In the genomic region with DNA sequence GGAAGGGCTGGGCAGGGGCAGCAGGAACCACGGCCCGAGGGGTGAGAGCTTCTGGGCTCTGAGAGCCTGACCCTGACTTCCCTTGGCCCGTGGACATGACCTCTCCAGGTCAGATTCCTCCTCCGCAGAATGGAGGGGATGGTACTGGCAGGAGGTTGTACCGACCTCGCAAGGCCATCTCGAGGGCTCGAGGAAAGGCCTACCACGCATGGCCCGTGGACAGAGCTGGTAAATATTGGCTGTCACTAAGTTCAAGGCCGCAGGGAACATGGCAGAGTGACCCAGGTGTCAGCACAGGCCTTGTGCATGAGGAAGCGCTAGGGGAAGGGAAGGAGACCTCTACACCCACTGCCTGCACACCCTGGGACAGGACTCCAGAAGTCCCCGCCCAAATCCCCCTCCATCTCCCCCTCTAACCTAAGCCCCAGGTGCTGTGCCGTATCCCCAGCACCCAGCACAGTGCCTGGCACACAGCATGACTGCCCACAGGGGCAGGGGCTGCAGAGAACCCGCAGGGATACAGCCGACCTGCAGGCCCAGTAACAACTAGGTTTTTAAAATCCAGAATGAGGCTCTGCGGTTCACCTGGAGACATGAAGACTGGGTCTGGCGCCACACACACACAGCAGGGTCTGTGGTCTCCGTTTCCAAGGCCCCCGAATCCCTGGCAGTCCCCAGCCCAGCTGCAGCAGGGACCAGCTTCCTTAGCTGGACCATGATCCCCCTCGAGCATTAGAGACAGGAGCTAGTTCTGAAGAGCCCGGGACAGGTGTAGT, we compare ENCODE assay signal across 8 cellular contexts. TPM values are rescaled to one million over a fixed set of nuclear protein-coding genes. Genes with fewer than 3 reads are reported as not detected.
DNase-seq lines count a peak whose midpoint lies in the region; ATAC-seq and TF ChIP-seq lines count a peak whose summit lies in the region.

No MANE protein-coding gene starts in this region.

- no peak for TF ChIP-seq POLR2A in esophagus muscularis mucosa (IDR thresholded peaks at IDR 0.05; ENCODE audit: low read depth)

- ATAC-seq in CD4-positive, alpha-beta T cell (ENCODE audit: poor library complexity), result no peak
- ATAC-seq in omental fat pad (ENCODE audit: low FRiP score) (peak; percentile 34), HG03354 (IDR thresholded peaks at IDR 0.05; ENCODE audit: poor library complexity, severe bottlenecking, unreplicated experiment) (no peak)

- peak overlapping the region; percentile 30 for H3K4me3 Mint-ChIP-seq in CD4-positive, alpha-beta T cell
- no peak overlapping the region for H3K4me3 Mint-ChIP-seq in glutamatergic neuron (ENCODE audit: unreplicated experiment)

- TF ChIP-seq EP300 in esophagus muscularis mucosa (IDR thresholded peaks at IDR 0.05), result no peak

- H3K9me2 ChIP-seq in PC-9 (ENCODE audit: insufficient read depth), result no peaks in the 10 kb centered on the region

- TF ChIP-seq CTCF in CD4-positive, alpha-beta T cell (IDR thresholded peaks at IDR 0.05), result no peak
- TF ChIP-seq CTCF in PC-9 (conservative IDR thresholded peaks at IDR 0.05) (no peak), esophagus muscularis mucosa (IDR thresholded peaks at IDR 0.05) (no peak), omental fat pad (IDR thresholded peaks at IDR 0.05) (no peak), glutamatergic neuron (IDR thresholded peaks at IDR 0.05; ENCODE audit: partially characterized antibody, unreplicated experiment) (no peak)

- H3K4me3 ChIP-seq in PC-9, result no peak overlapping the region
- H3K4me3 ChIP-seq in esophagus muscularis mucosa, result peak overlapping the region in 2 of 4 donors; percentile 40 to 46

- 71% methylated on average over 14 of the region's 22 CpGs for WGBS in esophagus muscularis mucosa

- H3K9me3 Mint-ChIP-seq in CD4-positive, alpha-beta T cell, result no peaks in the 10 kb centered on the region
- H3K9me3 Mint-ChIP-seq in glutamatergic neuron (ENCODE audit: unreplicated experiment), result peaks cover 7% of the 10 kb centered on the region

- CTCF ChIA-PET in CD4-positive, alpha-beta T cell (lab: Charles Lee), result interaction anchor here (0.5 to 3.5 kb wide), 34 partner anchors 9 to 613 kb away, joined by 3 to 72 read pairs (median 4); a partner anchor contains a TSS
- CTCF ChIA-PET in PC-9 (lab: Charles Lee), result interaction anchor here (0.6 to 2.5 kb wide), 10 partner anchors 12 to 255 kb away, joined by 3 to 30 read pairs (median 6); no protein-coding TSS in a partner anchor

- BruUV-seq in PC-9 (replicated peaks; lab: Mats Ljungman, UMichigan), result no TSS peak

- peak overlapping the region; percentile 77 for H3K27ac Mint-ChIP-seq in CD4-positive, alpha-beta T cell
- no peak overlapping the region for H3K27ac Mint-ChIP-seq in glutamatergic neuron (ENCODE audit: unreplicated experiment)

- H3K9me3 ChIP-seq in CD4-positive, alpha-beta T cell (ENCODE audit: control insufficient read depth, low read length), result no peaks in the 10 kb centered on the region
- H3K9me3 ChIP-seq in PC-9 (ENCODE audit: insufficient read depth, low read depth), result no peaks in the 10 kb centered on the region
- H3K9me3 ChIP-seq in esophagus muscularis mucosa, result no peaks in the 10 kb centered on the region

- POLR2A ChIA-PET in CD4-positive, alpha-beta T cell (lab: Charles Lee), result interaction anchor here (0.5 to 5.2 kb wide), 37 partner anchors 10 to 1627 kb away, joined by 3 to 79 read pairs (median 5); a partner anchor contains a TSS
- POLR2A ChIA-PET in PC-9 (lab: Charles Lee; ENCODE audit: unreplicated experiment), result interaction anchor here (0.5 to 0.8 kb wide), 6 partner anchors 24 to 1076 kb away, joined by 3 to 36 read pairs (median 4); no protein-coding TSS in a partner anchor

- intact Hi-C loops in CD4-positive, alpha-beta T cell (cut with DNase I, micrococcal nuclease), result loop anchor here (1.0 to 10.0 kb wide), 20 partner anchors 16 to 808 kb away; a partner anchor contains a TSS
- intact Hi-C loops in PC-9 (cut with micrococcal nuclease; ENCODE audit: unreplicated experiment), result loop anchor here (1.0 to 10.0 kb wide), 11 partner anchors 56 to 608 kb away; a partner anchor contains a TSS
- intact Hi-C loops in esophagus muscularis mucosa (cut with DNase I), result loop anchor here (2.0 kb wide), 2 partner anchors 52 to 390 kb away; no protein-coding TSS in a partner anchor

- no peaks in the 10 kb centered on the region for H3K36me3 Mint-ChIP-seq in CD4-positive, alpha-beta T cell (ENCODE audit: low read depth)
- H3K36me3 Mint-ChIP-seq in glutamatergic neuron (ENCODE audit: unreplicated experiment), result peaks cover 10% of the 10 kb centered on the region

- peak overlapping the region; percentile 62 for H3K27ac ChIP-seq in CD4-positive, alpha-beta T cell (ENCODE audit: low read depth, low read length)
- peak overlapping the region; percentile 48 for H3K27ac ChIP-seq in PC-9
- peak overlapping the region; percentile 66 to 76 (median 72) for H3K27ac ChIP-seq in esophagus muscularis mucosa (replicated peaks in 1 of 4)

- H3K79me2 ChIP-seq in PC-9 (ENCODE audit: low read depth), result no peaks in the 10 kb centered on the region

- H3K27me3 Mint-ChIP-seq in CD4-positive, alpha-beta T cell, result no peaks in the 10 kb centered on the region
- H3K27me3 Mint-ChIP-seq in glutamatergic neuron (ENCODE audit: unreplicated experiment), result peaks cover 10% of the 10 kb centered on the region

- no peaks in the 10 kb centered on the region for H3K27me3 ChIP-seq in CD4-positive, alpha-beta T cell (ENCODE audit: control insufficient read depth, insufficient read depth, low read length)
- H3K27me3 ChIP-seq in PC-9 (ENCODE audit: insufficient read depth, low read depth), result no peaks in the 10 kb centered on the region
- peaks cover 0 to 29% (median 4%) of the 10 kb centered on the region in 4 donors for H3K27me3 ChIP-seq in esophagus muscularis mucosa

- peaks cover 44% of the 10 kb centered on the region for H3K4me1 Mint-ChIP-seq in CD4-positive, alpha-beta T cell (ENCODE audit: low read depth)
- H3K4me1 Mint-ChIP-seq in glutamatergic neuron (ENCODE audit: low read depth, unreplicated experiment), result no peaks in the 10 kb centered on the region

- H3K36me3 ChIP-seq in PC-9 (ENCODE audit: low read depth) (no peaks in the 10 kb centered on the region), esophagus muscularis mucosa (no peaks in the 10 kb centered on the region)

- H2AFZ ChIP-seq in PC-9, result no peak overlapping the region

- DNase-seq in CD4-positive, alpha-beta T cell, result no peak
- DNase-seq in PC-9, result peak in 1 of 2 experiments; percentile 37
- no peak for DNase-seq in esophagus muscularis mucosa (ENCODE audit: extremely low spot score)
- DNase-seq in omental fat pad (ENCODE audit: low spot score), result no peak
- no peak for DNase-seq in NCI-H2171 treated with DMSO at 0.1 percent for 48 hours (lab: John Stamatoyannopoulos, UW)
- DNase-seq in glutamatergic neuron, result no peak
- DNase-seq in D341Med (ENCODE audit: low spot score), result no peak

- H4K20me1 ChIP-seq in PC-9 (ENCODE audit: insufficient read depth), result no peaks in the 10 kb centered on the region

- peaks cover 34% of the 10 kb centered on the region for H3K4me1 ChIP-seq in PC-9 (replicated peaks; ENCODE audit: insufficient read depth)
- peaks cover 20 to 27% (median 26%) of the 10 kb centered on the region in 4 donors for H3K4me1 ChIP-seq in esophagus muscularis mucosa

- H3K4me2 ChIP-seq in PC-9, result peak overlapping the region; percentile 59; the same call in 1 of the 2 replicates

- H3F3A ChIP-seq in PC-9 (ENCODE audit: insufficient read depth, low read depth), result peaks cover 31% of the 10 kb centered on the region

RNA-seq across cellular contexts. Expression of a gene that starts 54.8 kb away (rescaled TPM):
- total RNA-seq in CD4-positive, alpha-beta T cell, result 100 to 1,000 TPM; 463 to 487 TPM
- total RNA-seq in PC-9 (2021) (301 and 401 TPM in 2 replicates), esophagus muscularis mucosa (100 to 1,000 TPM; 103 to 142 (median 131) TPM), omental fat pad (10 to 100 TPM; 73.7 to 90.5 (median 87.6) TPM), glutamatergic neuron (ENCODE audit: unreplicated experiment) (116 TPM)
